Comparison of ENCODE assay signal across 8 cellular contexts in genomic region chr15:65610871-65611718, GRCh38. TPM values are rescaled to one million over a fixed set of nuclear protein-coding genes. Genes with fewer than 3 reads are reported as not detected.
DNase-seq lines count a peak whose midpoint lies in the region; ATAC-seq and TF ChIP-seq lines count a peak whose summit lies in the region.

TSS of gene INTS14 (minus strand) at chr15:65611131. CDS start at chr15:65607380, 3,751 bp downstream.

- H3K79me2 ChIP-seq in DOHH2 (ENCODE audit: control insufficient read depth, low read length), result peaks cover 56% of the 10 kb centered on the region

- peaks cover 34% of the 10 kb centered on the region for H3K4me1 ChIP-seq in DOHH2 (ENCODE audit: control insufficient read depth, low read length)
- peaks cover 0 to 20% (median 14%) of the 10 kb centered on the region in 4 donors for H3K4me1 ChIP-seq in Peyer's patch
- peaks cover 4 to 30% of the 10 kb centered on the region in 2 donors for H3K4me1 ChIP-seq in muscle layer of duodenum (ENCODE audit: control insufficient read depth in 1 of 2, insufficient read depth in 2 of 2, low read length in 2 of 2)

- H3K9me2 ChIP-seq in DOHH2 (replicated peaks; ENCODE audit: control insufficient read depth, low read length), result no peaks in the 10 kb centered on the region

- no peaks in the 10 kb centered on the region for H3F3A ChIP-seq in DOHH2 (ENCODE audit: control insufficient read depth, insufficient read depth)

- H3K9me3 ChIP-seq in DOHH2 (ENCODE audit: control insufficient read depth, insufficient read depth, low read length), result no peaks in the 10 kb centered on the region
- no peaks in the 10 kb centered on the region for H3K9me3 ChIP-seq in KOPT-K1 (ENCODE audit: insufficient read depth, low read length, poor library complexity, severe bottlenecking)
- H3K9me3 ChIP-seq in Peyer's patch, result no peaks in the 10 kb centered on the region
- no peaks in the 10 kb centered on the region for H3K9me3 ChIP-seq in muscle layer of duodenum (ENCODE audit: control insufficient read depth in 1 of 2, low read length in 2 of 2)

- TF ChIP-seq CTCF in DOHH2 (IDR thresholded peaks at IDR 0.05; ENCODE audit: low read depth, low read length, poor library complexity, severe bottlenecking) (peak; percentile 70), Peyer's patch (IDR thresholded peaks at IDR 0.05) (peak; percentile 43 to 73 (median 65))

- TF ChIP-seq POLR2A in Peyer's patch (IDR thresholded peaks at IDR 0.05), result peak; percentile 71 to 83

- H3K4me3 ChIP-seq in DOHH2 (ENCODE audit: low read length) (peak within 1 kb of the TSS; percentile 76), Peyer's patch (peak within 1 kb of the TSS; percentile 68 to 88 (median 76)), muscle layer of duodenum (ENCODE audit: low read depth in 1 of 2, low read length in 2 of 2) (peak within 1 kb of the TSS; percentile 90 to 97)

- peak within 1 kb of the TSS; percentile 49 for H3K27ac ChIP-seq in DOHH2 (ENCODE audit: low read depth, low read length)
- H3K27ac ChIP-seq in KOPT-K1 (ENCODE audit: low read depth, low read length, poor library complexity, severe bottlenecking), result peak within 1 kb of the TSS; percentile 77
- peak within 1 kb of the TSS; percentile 87 to 95 (median 90) for H3K27ac ChIP-seq in Peyer's patch
- peak within 1 kb of the TSS; percentile 95 for H3K27ac ChIP-seq in muscle layer of duodenum (ENCODE audit: low read length)

- ATAC-seq in GM21786 (IDR thresholded peaks at IDR 0.05; ENCODE audit: unreplicated experiment) (peak; percentile 91), esophagus mucosa (peak; percentile 99)

- peak within 1 kb of the TSS; percentile 85 for H3K4me2 ChIP-seq in DOHH2 (ENCODE audit: low read length)

- no peaks in the 10 kb centered on the region for H4K20me1 ChIP-seq in DOHH2 (ENCODE audit: control insufficient read depth, insufficient read depth, low read depth, low read length)

- H3K36me3 ChIP-seq in DOHH2 (ENCODE audit: control insufficient read depth, low read length), result peaks cover 24% of the 10 kb centered on the region
- peaks cover 9% of the 10 kb centered on the region; the same call in 1 of the 2 replicates for H3K36me3 ChIP-seq in KOPT-K1 (ENCODE audit: insufficient read depth, low read length)
- no peaks in the 10 kb centered on the region for H3K36me3 ChIP-seq in Peyer's patch
- peaks cover 2 to 5% of the 10 kb centered on the region in 2 donors for H3K36me3 ChIP-seq in muscle layer of duodenum (ENCODE audit: control insufficient read depth in 1 of 2, insufficient read depth in 2 of 2, low read length in 2 of 2)

- H3K27me3 ChIP-seq in DOHH2 (ENCODE audit: control insufficient read depth, low read length) (no peaks in the 10 kb centered on the region), Peyer's patch (no peaks in the 10 kb centered on the region), muscle layer of duodenum (ENCODE audit: low read depth, low read length) (no peaks in the 10 kb centered on the region)

- peak; percentile 95 to 99 (median 98) for DNase-seq in Peyer's patch
- peak; percentile 98 for DNase-seq in activated T-cell treated with anti-CD3 and anti-CD28 coated beads, Interleukin-2, amount 50 U/mL, for 48 hours
- DNase-seq in stimulated activated CD8-positive, alpha-beta memory T cell treated with anti-CD3 and anti-CD28 coated beads, Interleukin-7, amount 100 ng/mL, for 4 hours (ENCODE audit: low read depth in 2 of 2), result peak; percentile 87 to 92

RNA-seq across cellular contexts. Expression of gene INTS14, which starts in this region (rescaled TPM):
- total RNA-seq in Peyer's patch (10 to 100 TPM; 44.1 to 90.8 (median 54.9) TPM), esophagus mucosa (28.8 TPM)

Comparison
In these comparisons a context has a peak if more than half of its experiments do, and no peak if none do; other contexts are left out.
1. Peak in every context shown above with its lines: DNase-seq, ATAC-seq, H3K4me3 ChIP-seq and H3K27ac ChIP-seq.